1 cellular context compared by ENCODE assay signal in genomic region chr9:112505607-112506006, GRCh38.
TF ChIP-seq lines count a peak whose summit lies in the region.

No MANE protein-coding gene starts in this region.

TF ChIP-seq in HepG2, 621 proteins besides CTCF, POLR2A, EP300 and RAD21 (continued from another document and continues in another):
- TF ChIP-seq, protein P1, sequence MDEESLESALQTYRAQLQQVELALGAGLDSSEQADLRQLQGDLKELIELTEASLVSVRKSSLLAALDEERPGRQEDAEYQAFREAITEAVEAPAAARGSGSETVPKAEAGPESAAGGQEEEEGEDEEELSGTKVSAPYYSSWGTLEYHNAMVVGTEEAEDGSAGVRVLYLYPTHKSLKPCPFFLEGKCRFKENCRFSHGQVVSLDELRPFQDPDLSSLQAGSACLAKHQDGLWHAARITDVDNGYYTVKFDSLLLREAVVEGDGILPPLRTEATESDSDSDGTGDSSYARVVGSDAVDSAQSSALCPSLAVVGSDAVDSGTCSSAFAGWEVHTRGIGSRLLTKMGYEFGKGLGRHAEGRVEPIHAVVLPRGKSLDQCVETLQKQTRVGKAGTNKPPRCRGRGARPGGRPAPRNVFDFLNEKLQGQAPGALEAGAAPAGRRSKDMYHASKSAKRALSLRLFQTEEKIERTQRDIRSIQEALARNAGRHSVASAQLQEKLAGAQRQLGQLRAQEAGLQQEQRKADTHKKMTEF (CRISPR knock-in tag; IDR thresholded peaks at IDR 0.05): peak; percentile 35; the same call in 1 of the 2 replicates
- TF ChIP-seq ZBTB43 (CRISPR knock-in tag; conservative IDR thresholded peaks at IDR 0.05) (no peak), SOX13 (IDR thresholded peaks at IDR 0.05) (peak; percentile 20; the same call in 1 of the 2 replicates), SOX13 (CRISPR knock-in tag; conservative IDR thresholded peaks at IDR 0.05 in 1 of 2, IDR thresholded peaks at IDR 0.05 in 1 of 2) (peak in 1 of 2 experiments; percentile 69; a peak in 1 of 4 replicates), THRA (CRISPR knock-in tag; IDR thresholded peaks at IDR 0.05; ENCODE audit: borderline replicate concordance) (no peak), MTF2 (CRISPR knock-in tag; IDR thresholded peaks at IDR 0.05; ENCODE audit: borderline replicate concordance) (no peak), AGO2 (optimal IDR thresholded peaks at IDR 0.05; ENCODE audit: low read depth, low read length) (no peak), ATF2 (CRISPR knock-in tag; IDR thresholded peaks at IDR 0.05) (peak; percentile 20; the same call in 1 of the 2 replicates), SALL1 (CRISPR knock-in tag; IDR thresholded peaks at IDR 0.05) (peak; percentile 77), CC2D1A (CRISPR knock-in tag; IDR thresholded peaks at IDR 0.05) (no peak), CEBPG (CRISPR knock-in tag; IDR thresholded peaks at IDR 0.05) (peak; percentile 33; the same call in 1 of the 2 replicates), PITX1 (CRISPR knock-in tag; IDR thresholded peaks at IDR 0.05) (no peak), FOXP4 (CRISPR knock-in tag; IDR thresholded peaks at IDR 0.05) (peak; percentile 90), TBX3 (IDR thresholded peaks at IDR 0.05; ENCODE audit: borderline replicate concordance) (peak; percentile 80; the same call in 1 of the 2 replicates), PHB2 (IDR thresholded peaks at IDR 0.05; ENCODE audit: partially characterized antibody) (no peak), MEF2D (CRISPR knock-in tag; IDR thresholded peaks at IDR 0.05) (no peak), FOXA3 (CRISPR knock-in tag; IDR thresholded peaks at IDR 0.05) (peak; percentile 84), TOPORS (CRISPR knock-in tag; IDR thresholded peaks at IDR 0.05) (no peak), YY1 (IDR thresholded peaks at IDR 0.05; ENCODE audit: insufficient read depth, insufficient replicate concordance, low read depth, low read length) (no peak), JUN (CRISPR knock-in tag; IDR thresholded peaks at IDR 0.05) (no peak), ZKSCAN8 (CRISPR knock-in tag; IDR thresholded peaks at IDR 0.05; ENCODE audit: borderline replicate concordance) (no peak), POGZ (CRISPR knock-in tag; IDR thresholded peaks at IDR 0.05) (peak; percentile 26; the same call in 1 of the 2 replicates), NFATC3 (CRISPR knock-in tag; IDR thresholded peaks at IDR 0.05) (no peak), HMG20B (CRISPR knock-in tag; conservative IDR thresholded peaks at IDR 0.05) (peak; percentile 98), ISL2 (CRISPR knock-in tag; IDR thresholded peaks at IDR 0.05) (peak; percentile 53; the same call in 1 of the 2 replicates), BHLHE40 (IDR thresholded peaks at IDR 0.05; ENCODE audit: low read length) (peak; percentile 96), ZBTB38 (CRISPR knock-in tag; IDR thresholded peaks at IDR 0.05) (no peak), TFE3 (CRISPR knock-in tag; IDR thresholded peaks at IDR 0.05) (peak; percentile 90), SYNCRIP (IDR thresholded peaks at IDR 0.05; ENCODE audit: insufficient read depth, low read depth, low read length) (no peak), RORA (CRISPR knock-in tag; IDR thresholded peaks at IDR 0.05) (no peak), ZNF557 (CRISPR knock-in tag; IDR thresholded peaks at IDR 0.05) (no peak)
- TF ChIP-seq, protein P2, sequence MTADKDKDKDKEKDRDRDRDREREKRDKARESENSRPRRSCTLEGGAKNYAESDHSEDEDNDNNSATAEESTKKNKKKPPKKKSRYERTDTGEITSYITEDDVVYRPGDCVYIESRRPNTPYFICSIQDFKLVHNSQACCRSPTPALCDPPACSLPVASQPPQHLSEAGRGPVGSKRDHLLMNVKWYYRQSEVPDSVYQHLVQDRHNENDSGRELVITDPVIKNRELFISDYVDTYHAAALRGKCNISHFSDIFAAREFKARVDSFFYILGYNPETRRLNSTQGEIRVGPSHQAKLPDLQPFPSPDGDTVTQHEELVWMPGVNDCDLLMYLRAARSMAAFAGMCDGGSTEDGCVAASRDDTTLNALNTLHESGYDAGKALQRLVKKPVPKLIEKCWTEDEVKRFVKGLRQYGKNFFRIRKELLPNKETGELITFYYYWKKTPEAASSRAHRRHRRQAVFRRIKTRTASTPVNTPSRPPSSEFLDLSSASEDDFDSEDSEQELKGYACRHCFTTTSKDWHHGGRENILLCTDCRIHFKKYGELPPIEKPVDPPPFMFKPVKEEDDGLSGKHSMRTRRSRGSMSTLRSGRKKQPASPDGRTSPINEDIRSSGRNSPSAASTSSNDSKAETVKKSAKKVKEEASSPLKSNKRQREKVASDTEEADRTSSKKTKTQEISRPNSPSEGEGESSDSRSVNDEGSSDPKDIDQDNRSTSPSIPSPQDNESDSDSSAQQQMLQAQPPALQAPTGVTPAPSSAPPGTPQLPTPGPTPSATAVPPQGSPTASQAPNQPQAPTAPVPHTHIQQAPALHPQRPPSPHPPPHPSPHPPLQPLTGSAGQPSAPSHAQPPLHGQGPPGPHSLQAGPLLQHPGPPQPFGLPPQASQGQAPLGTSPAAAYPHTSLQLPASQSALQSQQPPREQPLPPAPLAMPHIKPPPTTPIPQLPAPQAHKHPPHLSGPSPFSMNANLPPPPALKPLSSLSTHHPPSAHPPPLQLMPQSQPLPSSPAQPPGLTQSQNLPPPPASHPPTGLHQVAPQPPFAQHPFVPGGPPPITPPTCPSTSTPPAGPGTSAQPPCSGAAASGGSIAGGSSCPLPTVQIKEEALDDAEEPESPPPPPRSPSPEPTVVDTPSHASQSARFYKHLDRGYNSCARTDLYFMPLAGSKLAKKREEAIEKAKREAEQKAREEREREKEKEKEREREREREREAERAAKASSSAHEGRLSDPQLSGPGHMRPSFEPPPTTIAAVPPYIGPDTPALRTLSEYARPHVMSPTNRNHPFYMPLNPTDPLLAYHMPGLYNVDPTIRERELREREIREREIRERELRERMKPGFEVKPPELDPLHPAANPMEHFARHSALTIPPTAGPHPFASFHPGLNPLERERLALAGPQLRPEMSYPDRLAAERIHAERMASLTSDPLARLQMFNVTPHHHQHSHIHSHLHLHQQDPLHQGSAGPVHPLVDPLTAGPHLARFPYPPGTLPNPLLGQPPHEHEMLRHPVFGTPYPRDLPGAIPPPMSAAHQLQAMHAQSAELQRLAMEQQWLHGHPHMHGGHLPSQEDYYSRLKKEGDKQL (CRISPR knock-in tag; IDR thresholded peaks at IDR 0.05; ENCODE audit: low read depth): 0 out of 2 replicates have a peak, but pooled peaks have one; percentile 37
- TF ChIP-seq, protein P3, sequence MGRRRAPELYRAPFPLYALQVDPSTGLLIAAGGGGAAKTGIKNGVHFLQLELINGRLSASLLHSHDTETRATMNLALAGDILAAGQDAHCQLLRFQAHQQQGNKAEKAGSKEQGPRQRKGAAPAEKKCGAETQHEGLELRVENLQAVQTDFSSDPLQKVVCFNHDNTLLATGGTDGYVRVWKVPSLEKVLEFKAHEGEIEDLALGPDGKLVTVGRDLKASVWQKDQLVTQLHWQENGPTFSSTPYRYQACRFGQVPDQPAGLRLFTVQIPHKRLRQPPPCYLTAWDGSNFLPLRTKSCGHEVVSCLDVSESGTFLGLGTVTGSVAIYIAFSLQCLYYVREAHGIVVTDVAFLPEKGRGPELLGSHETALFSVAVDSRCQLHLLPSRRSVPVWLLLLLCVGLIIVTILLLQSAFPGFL (CRISPR knock-in tag; IDR thresholded peaks at IDR 0.05): no peak
- TF ChIP-seq, protein P4, sequence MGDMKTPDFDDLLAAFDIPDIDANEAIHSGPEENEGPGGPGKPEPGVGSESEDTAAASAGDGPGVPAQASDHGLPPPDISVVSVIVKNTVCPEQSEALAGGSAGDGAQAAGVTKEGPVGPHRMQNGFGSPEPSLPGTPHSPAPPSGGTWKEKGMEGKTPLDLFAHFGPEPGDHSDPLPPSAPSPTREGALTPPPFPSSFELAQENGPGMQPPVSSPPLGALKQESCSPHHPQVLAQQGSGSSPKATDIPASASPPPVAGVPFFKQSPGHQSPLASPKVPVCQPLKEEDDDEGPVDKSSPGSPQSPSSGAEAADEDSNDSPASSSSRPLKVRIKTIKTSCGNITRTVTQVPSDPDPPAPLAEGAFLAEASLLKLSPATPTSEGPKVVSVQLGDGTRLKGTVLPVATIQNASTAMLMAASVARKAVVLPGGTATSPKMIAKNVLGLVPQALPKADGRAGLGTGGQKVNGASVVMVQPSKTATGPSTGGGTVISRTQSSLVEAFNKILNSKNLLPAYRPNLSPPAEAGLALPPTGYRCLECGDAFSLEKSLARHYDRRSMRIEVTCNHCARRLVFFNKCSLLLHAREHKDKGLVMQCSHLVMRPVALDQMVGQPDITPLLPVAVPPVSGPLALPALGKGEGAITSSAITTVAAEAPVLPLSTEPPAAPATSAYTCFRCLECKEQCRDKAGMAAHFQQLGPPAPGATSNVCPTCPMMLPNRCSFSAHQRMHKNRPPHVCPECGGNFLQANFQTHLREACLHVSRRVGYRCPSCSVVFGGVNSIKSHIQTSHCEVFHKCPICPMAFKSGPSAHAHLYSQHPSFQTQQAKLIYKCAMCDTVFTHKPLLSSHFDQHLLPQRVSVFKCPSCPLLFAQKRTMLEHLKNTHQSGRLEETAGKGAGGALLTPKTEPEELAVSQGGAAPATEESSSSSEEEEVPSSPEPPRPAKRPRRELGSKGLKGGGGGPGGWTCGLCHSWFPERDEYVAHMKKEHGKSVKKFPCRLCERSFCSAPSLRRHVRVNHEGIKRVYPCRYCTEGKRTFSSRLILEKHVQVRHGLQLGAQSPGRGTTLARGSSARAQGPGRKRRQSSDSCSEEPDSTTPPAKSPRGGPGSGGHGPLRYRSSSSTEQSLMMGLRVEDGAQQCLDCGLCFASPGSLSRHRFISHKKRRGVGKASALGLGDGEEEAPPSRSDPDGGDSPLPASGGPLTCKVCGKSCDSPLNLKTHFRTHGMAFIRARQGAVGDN (CRISPR knock-in tag; IDR thresholded peaks at IDR 0.05): no peak
